ENCODE assay signal across 9 cellular contexts in the genomic region with DNA sequence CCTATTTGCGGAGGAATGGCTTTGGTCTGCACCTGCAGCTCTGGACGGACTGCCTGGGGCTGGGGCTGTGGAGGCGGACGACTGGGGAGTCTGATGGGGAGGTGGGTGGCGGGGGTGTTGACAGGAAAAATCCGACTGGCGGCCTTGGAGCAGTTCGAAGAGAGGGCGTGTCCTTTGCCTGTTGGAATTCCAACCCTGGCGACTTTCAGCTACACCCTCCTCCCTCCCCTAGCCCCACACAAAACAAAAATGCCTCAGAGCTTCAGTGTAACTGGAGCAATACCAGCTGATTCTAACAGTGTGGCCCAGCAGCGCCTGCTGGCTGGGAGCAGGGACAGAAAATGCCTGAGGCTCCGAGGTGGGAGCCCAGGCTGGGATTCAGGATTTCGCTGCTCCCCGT.
DNase-seq lines count a peak whose midpoint lies in the region; ATAC-seq and TF ChIP-seq lines count a peak whose summit lies in the region.
"Had no signal": no experiment of that assay in that cellular context is flagged by ENCODE, and none has a peak within 500 bp of the region (broad histone marks: within the 10 kb centered on the region; RNA-seq: fewer than 3 reads in every experiment).

No MANE protein-coding gene starts in this region.

- ATAC-seq in aorta (ENCODE audit: low FRiP score) (peak; percentile 73), GM21619 (IDR thresholded peaks at IDR 0.05; ENCODE audit: unreplicated experiment) (no peak)
- ATAC-seq in natural killer cell treated with Interleukin-12 subunit alpha and Interleukin-12 subunit beta and Interleukin-15 and Interleukin-18, amount 100 ng/mL, for 72 hours: no peak

- peak overlapping the region; percentile 54 for H3K27ac ChIP-seq in muscle layer of colon (ENCODE audit: low read depth, low read length)
- peak overlapping the region in 1 of 2 donors; percentile 69 for H3K27ac ChIP-seq in aorta (ENCODE audit: low read depth in 1 of 2, low read length in 2 of 2)

- H3K27me3 ChIP-seq in muscle layer of colon (ENCODE audit: control insufficient read depth in 1 of 2, insufficient read depth in 2 of 2, low read length in 2 of 2) (no peaks in the 10 kb centered on the region), aorta (ENCODE audit: control insufficient read depth in 1 of 2, insufficient read depth in 2 of 2, low read length in 1 of 2) (no peaks in the 10 kb centered on the region)
- H3K27me3 ChIP-seq: stomach had no signal

- H3K27me3 Mint-ChIP-seq in natural killer cell treated with Interleukin-12 subunit alpha and Interleukin-12 subunit beta and Interleukin-15 and Interleukin-18, amount 100 ng/mL, for 72 hours: no peaks in the 10 kb centered on the region

- no peak overlapping the region for H3K9ac ChIP-seq in muscle layer of colon (ENCODE audit: low read length)

- intact Hi-C loops in head of caudate nucleus (cut with DNase I) (no loop called here), aorta (cut with DNase I) (loop anchor here in 1 of 2 donors (5.0 kb wide), 1 partner anchor 75 kb away; no protein-coding TSS in a partner anchor)

- peaks cover 0 to 6% of the 10 kb centered on the region in 2 donors for H3K4me1 Mint-ChIP-seq in natural killer cell treated with Interleukin-12 subunit alpha and Interleukin-12 subunit beta and Interleukin-15 and Interleukin-18, amount 100 ng/mL, for 72 hours (ENCODE audit: low read depth in 2 of 2)

- no peaks in the 10 kb centered on the region for H3K36me3 ChIP-seq in muscle layer of colon (ENCODE audit: insufficient read depth, low read length)
- H3K36me3 ChIP-seq in aorta (ENCODE audit: control insufficient read depth in 1 of 2, insufficient read depth in 2 of 2, low read length in 1 of 2): no peaks in the 10 kb centered on the region

- H3K4me1 ChIP-seq in muscle layer of colon (ENCODE audit: insufficient read depth, low read length): peaks cover 34% of the 10 kb centered on the region
- H3K4me1 ChIP-seq in aorta (ENCODE audit: control insufficient read depth in 1 of 2, insufficient read depth in 2 of 2, low read length in 2 of 2): peaks cover 3% of the 10 kb centered on the region in 2 donors

- H3K9me3 Mint-ChIP-seq in natural killer cell treated with Interleukin-12 subunit alpha and Interleukin-12 subunit beta and Interleukin-15 and Interleukin-18, amount 100 ng/mL, for 72 hours: no peaks in the 10 kb centered on the region

- H3K9me3 ChIP-seq in muscle layer of colon (ENCODE audit: low read length) (no peaks in the 10 kb centered on the region), aorta (ENCODE audit: control insufficient read depth, low read length) (no peaks in the 10 kb centered on the region)
- H3K9me3 ChIP-seq: stomach had no signal

- H3K36me3 Mint-ChIP-seq in natural killer cell treated with Interleukin-12 subunit alpha and Interleukin-12 subunit beta and Interleukin-15 and Interleukin-18, amount 100 ng/mL, for 72 hours: no peaks in the 10 kb centered on the region

- no peak overlapping the region for H3K4me3 Mint-ChIP-seq in natural killer cell treated with Interleukin-12 subunit alpha and Interleukin-12 subunit beta and Interleukin-15 and Interleukin-18, amount 100 ng/mL, for 72 hours

- no peak overlapping the region for H3K27ac Mint-ChIP-seq in natural killer cell treated with Interleukin-12 subunit alpha and Interleukin-12 subunit beta and Interleukin-15 and Interleukin-18, amount 100 ng/mL, for 72 hours

- 1 to 8% methylated on average over 14 of the region's 14 CpGs for WGBS in aorta, 2 donors

- peak; percentile 27 for TF ChIP-seq CTCF in WI38 (IDR thresholded peaks at IDR 0.05; ENCODE audit: low read depth, low read length)

- H3K4me3 ChIP-seq in WI38 (ENCODE audit: low read depth, low read length) (no peak overlapping the region), muscle layer of colon (ENCODE audit: low read depth in 1 of 2, low read length in 2 of 2) (peak overlapping the region in 1 of 2 donors; percentile 17), aorta (ENCODE audit: low read length in 2 of 2) (no peak overlapping the region)
- H3K4me3 ChIP-seq: stomach had no signal

- DNase-seq in head of caudate nucleus (peak in 41 of 42 donors; percentile 13 to 74 (median 39)), aorta (peak in 1 of 2 donors; percentile 64)
- DNase-seq in natural killer cell treated with Interleukin-12 subunit alpha and Interleukin-12 subunit beta and Interleukin-15 and Interleukin-18, amount 100 ng/mL, for 72 hours (ENCODE audit: low spot score): no peak
- DNase-seq in activated naive CD4-positive, alpha-beta T cell treated with Interleukin-2 at 50 U/mL for 16 hours: no peak
- DNase-seq: NCI-H524 treated with DMSO at 0.1 percent for 48 hours, stomach had no signal

Comparison
In these comparisons a context has a peak if more than half of its experiments do, and no peak if none do; other contexts are left out.
1. DNase-seq: peak in head of caudate nucleus (41 of 42); none in natural killer cell treated with Interleukin-12 subunit alpha and Interleukin-12 subunit beta and Interleukin-15 and Interleukin-18, amount 100 ng/mL, for 72 hours (single experiment) and activated naive CD4-positive, alpha-beta T cell treated with Interleukin-2 at 50 U/mL for 16 hours (single experiment).